30 cellular contexts compared by ENCODE assay signal in the genomic region with DNA sequence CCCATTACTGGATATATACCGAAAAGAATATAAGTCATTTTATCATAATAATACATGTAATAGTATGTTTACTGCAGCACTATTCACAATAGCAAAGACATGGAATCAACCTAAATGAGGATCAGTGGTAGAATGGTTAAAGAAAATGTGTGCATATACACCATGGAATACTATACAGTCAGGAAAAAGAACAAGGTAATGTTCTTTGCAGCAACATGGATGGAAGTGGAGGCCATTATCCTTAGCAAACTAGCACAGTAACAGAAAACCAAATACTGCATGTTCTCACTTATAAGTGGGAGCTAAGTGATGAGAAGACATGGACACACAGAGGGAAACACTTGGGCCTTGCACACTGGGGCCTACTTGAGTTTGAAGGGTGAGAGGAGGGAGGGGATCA.
DNase-seq lines count a peak whose midpoint lies in the region; ATAC-seq, FAIRE-seq and TF ChIP-seq lines count a peak whose summit lies in the region.
"Had no signal": no experiment of that assay in that cellular context is flagged by ENCODE, and none has a peak within 500 bp of the region (broad histone marks: within the 10 kb centered on the region; RNA-seq: fewer than 3 reads in every experiment).

No MANE protein-coding gene starts in this region.

- CTCF ChIA-PET in HEK293 (lab: Yijun Ruan, JAX), result no interaction called here
- CTCF ChIA-PET in K562 (lab: Yijun Ruan, JAX; ENCODE audit: low intra/inter-chr PET ratio), result no interaction called here

- no peaks in the 10 kb centered on the region for H3K4me1 ChIP-seq in HEK293 (ENCODE audit: control insufficient read depth, insufficient read depth, low read length)
- no peaks in the 10 kb centered on the region for H3K4me1 ChIP-seq in K562 (replicated peaks in 1 of 2; ENCODE audit: control insufficient read depth in 2 of 2, insufficient read depth in 2 of 2, low read length in 2 of 2)
- H3K4me1 ChIP-seq: A549; BE2C; BLaER1; BLaER1 treated with 17β-estradiol and CSF1 and Interleukin-3, amounts not matched to agents 10 nM and 100 nM; Caco-2 had no signal

- H3K79me2 ChIP-seq in K562 (ENCODE audit: control insufficient read depth, insufficient read depth, low read length), result no peaks in the 10 kb centered on the region

- DNase-seq in K562 (ENCODE audit: extremely low read depth in 1 of 4, low spot score in 3 of 4) (no peak), NCI-H510A treated with DMSO at 0.1 percent for 48 hours (lab: John Stamatoyannopoulos, UW) (no peak)
- DNase-seq: 8988T; ACHN; AML-193; BE2C; C1 segment of cervical spinal cord; Caco-2; Calu3; CD4-positive, alpha-beta memory T cell; CD4-positive, alpha-beta T cell; CD4-positive, CD25-positive, alpha-beta regulatory T cell; CD8-positive, alpha-beta memory T cell; CD8-positive, alpha-beta T cell; COR-L47; DMS 273 treated with DMSO at 0.1 percent for 48 hours; DMS153; DMS53; DMS79; DMS79 treated with DMSO at 0.1 percent for 48 hours; DND-41; EL had no signal

- H4K20me1 ChIP-seq in K562 (replicated peaks; ENCODE audit: control insufficient read depth, insufficient read depth, low read length), result no peaks in the 10 kb centered on the region
- H4K20me1 ChIP-seq: BLaER1; BLaER1 treated with 17β-estradiol and CSF1 and Interleukin-3, amounts not matched to agents 10 nM and 100 nM had no signal

- TF ChIP-seq POLR2A in K562 (conservative IDR thresholded peaks at IDR 0.05), result no peak

- no peaks in the 10 kb centered on the region for H3K27me3 ChIP-seq in K562 (ENCODE audit: control insufficient read depth in 2 of 2, insufficient read depth in 2 of 2, low read length in 2 of 2)
- H3K27me3 ChIP-seq: BE2C had no signal

- no peak for TF ChIP-seq RAD21 in K562 (CRISPR knock-in tag; conservative IDR thresholded peaks at IDR 0.05 in 1 of 2, IDR thresholded peaks at IDR 0.05 in 1 of 2)

- no peak for FAIRE-seq in K562 (lab: Jason Lieb, UNC)
- FAIRE-seq: A204.1 had no signal

- no peak for TF ChIP-seq EP300 in K562 (IDR thresholded peaks at IDR 0.05; ENCODE audit: low read length)

- H3K9ac ChIP-seq in K562 (ENCODE audit: insufficient read depth in 1 of 2, low read depth in 2 of 2, low read length in 2 of 2), result no peak overlapping the region
- H3K9ac ChIP-seq: BLaER1; BLaER1 treated with 17β-estradiol and CSF1 and Interleukin-3, amounts not matched to agents 10 nM and 100 nM had no signal

- H3K4me2 ChIP-seq in K562 (ENCODE audit: insufficient read depth, low read length), result no peak overlapping the region
- H3K4me2 ChIP-seq: A549; BLaER1; BLaER1 treated with 17β-estradiol and CSF1 and Interleukin-3, amounts not matched to agents 10 nM and 100 nM had no signal

- H3K27ac ChIP-seq in HEK293 (ENCODE audit: extremely low read depth, low read depth, low read length) (no peak overlapping the region), K562 (ENCODE audit: extremely low read depth, low read depth, low read length) (no peak overlapping the region)
- H3K27ac ChIP-seq: 22Rv1; A549; BLaER1; BLaER1 treated with 17β-estradiol and CSF1 and Interleukin-3, amounts not matched to agents 10 nM and 100 nM; C4-2B had no signal

- intact Hi-C loops in K562 (cut with micrococcal nuclease), result no loop called here

- TF ChIP-seq CTCF in HEK293 (tag by site-specific recombination; IDR thresholded peaks at IDR 0.05) (no peak), K562 (IDR thresholded peaks at IDR 0.05 in 2 of 3, conservative IDR thresholded peaks at IDR 0.05 in 1 of 3; ENCODE audit: insufficient read depth in 2 of 3, low read depth in 1 of 3, low read length in 3 of 3) (no peak)

- POLR2A ChIA-PET in HEK293 (lab: Yijun Ruan, JAX) (no interaction called here), K562 (lab: Yijun Ruan, JAX) (no interaction called here)

- H3K4me3 ChIP-seq in HEK293 (ENCODE audit: low read depth, low read length), result no peak overlapping the region
- H3K4me3 ChIP-seq in K562, result no peak overlapping the region
- H3K4me3 ChIP-seq: A549; BLaER1; BLaER1 treated with 17β-estradiol and CSF1 and Interleukin-3, amounts not matched to agents 10 nM and 100 nM had no signal

- H3K36me3 ChIP-seq in HEK293 (ENCODE audit: control insufficient read depth in 2 of 2, insufficient read depth in 1 of 2, low read length in 2 of 2) (no peaks in the 10 kb centered on the region; a peak in 1 of 3 replicates), K562 (ENCODE audit: control insufficient read depth, insufficient read depth, low read length) (no peaks in the 10 kb centered on the region)
- H3K36me3 ChIP-seq: BE2C; BLaER1; BLaER1 treated with 17β-estradiol and CSF1 and Interleukin-3, amounts not matched to agents 10 nM and 100 nM had no signal

- peaks cover 2% of the 10 kb centered on the region for H3K9me3 ChIP-seq in HEK293 (ENCODE audit: control insufficient read depth, insufficient read depth, low read depth, low read length)
- no peaks in the 10 kb centered on the region for H3K9me3 ChIP-seq in K562 (replicated peaks; ENCODE audit: control insufficient read depth, insufficient read depth, low read depth, low read length)
- H3K9me3 ChIP-seq: A549, BE2C, Caco-2 had no signal

- no peak for ATAC-seq in K562
- ATAC-seq in HG03135 (IDR thresholded peaks at IDR 0.05; ENCODE audit: unreplicated experiment), result no peak
- ATAC-seq: A549; CD8-positive, alpha-beta T cell had no signal

- no peaks in the 10 kb centered on the region for H3K9me1 ChIP-seq in K562 (ENCODE audit: control insufficient read depth, insufficient read depth, low read length)

- no TSS peak for BruUV-seq in K562 (replicated peaks; lab: Mats Ljungman, UMichigan)

- in situ Hi-C loops in K562 (cut with MboI), result no loop called here

- no peak overlapping the region for H2AFZ ChIP-seq in K562 (ENCODE audit: low read depth, low read length)

- whole genome bisulfite sequencing in K562 (ENCODE audit: insufficient coverage, low coverage, missing lambda C conversion rate), result 0% methylated on average over 1 of the region's 1 CpG

TF ChIP-seq in HEK293, 187 proteins besides CTCF, POLR2A, EP300 and RAD21 (continues in another document):
- TF ChIP-seq ZNF146 (tag by site-specific recombination; IDR thresholded peaks at IDR 0.05) (peak; percentile 93), ZSCAN23 (tag by site-specific recombination; IDR thresholded peaks at IDR 0.05) (no peak), ZNF112 (tag by site-specific recombination; IDR thresholded peaks at IDR 0.05) (no peak), ZNF654 (tag by site-specific recombination; IDR thresholded peaks at IDR 0.05; ENCODE audit: low read depth) (no peak), ZFP69B (tag by site-specific recombination; IDR thresholded peaks at IDR 0.05) (no peak), ZNF292 (tag by site-specific recombination; IDR thresholded peaks at IDR 0.05; ENCODE audit: borderline replicate concordance, low read depth) (no peak)
- TF ChIP-seq, protein P1, sequence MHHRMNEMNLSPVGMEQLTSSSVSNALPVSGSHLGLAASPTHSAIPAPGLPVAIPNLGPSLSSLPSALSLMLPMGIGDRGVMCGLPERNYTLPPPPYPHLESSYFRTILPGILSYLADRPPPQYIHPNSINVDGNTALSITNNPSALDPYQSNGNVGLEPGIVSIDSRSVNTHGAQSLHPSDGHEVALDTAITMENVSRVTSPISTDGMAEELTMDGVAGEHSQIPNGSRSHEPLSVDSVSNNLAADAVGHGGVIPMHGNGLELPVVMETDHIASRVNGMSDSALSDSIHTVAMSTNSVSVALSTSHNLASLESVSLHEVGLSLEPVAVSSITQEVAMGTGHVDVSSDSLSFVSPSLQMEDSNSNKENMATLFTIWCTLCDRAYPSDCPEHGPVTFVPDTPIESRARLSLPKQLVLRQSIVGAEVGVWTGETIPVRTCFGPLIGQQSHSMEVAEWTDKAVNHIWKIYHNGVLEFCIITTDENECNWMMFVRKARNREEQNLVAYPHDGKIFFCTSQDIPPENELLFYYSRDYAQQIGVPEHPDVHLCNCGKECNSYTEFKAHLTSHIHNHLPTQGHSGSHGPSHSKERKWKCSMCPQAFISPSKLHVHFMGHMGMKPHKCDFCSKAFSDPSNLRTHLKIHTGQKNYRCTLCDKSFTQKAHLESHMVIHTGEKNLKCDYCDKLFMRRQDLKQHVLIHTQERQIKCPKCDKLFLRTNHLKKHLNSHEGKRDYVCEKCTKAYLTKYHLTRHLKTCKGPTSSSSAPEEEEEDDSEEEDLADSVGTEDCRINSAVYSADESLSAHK (tag by site-specific recombination; IDR thresholded peaks at IDR 0.05), result no peak

TF ChIP-seq in K562, 482 proteins besides CTCF, POLR2A, EP300 and RAD21:
- TF ChIP-seq RBM25 (IDR thresholded peaks at IDR 0.05; ENCODE audit: low read depth, low read length, severe bottlenecking) (peak; percentile 40), KDM2B (CRISPR knock-in tag; IDR thresholded peaks at IDR 0.05) (no peak), MAFG (tag; conservative IDR thresholded peaks at IDR 0.05) (no peak), CC2D1A (IDR thresholded peaks at IDR 0.05) (no peak), ZNF253 (CRISPR knock-in tag; conservative IDR thresholded peaks at IDR 0.05) (no peak), CBX3 (IDR thresholded peaks at IDR 0.05; ENCODE audit: borderline replicate concordance in 1 of 2, low read length in 2 of 2) (no peak), RFX1 (IDR thresholded peaks at IDR 0.05) (no peak), ESRRB (CRISPR knock-in tag; IDR thresholded peaks at IDR 0.05; ENCODE audit: borderline replicate concordance) (no peak), HNRNPUL1 (IDR thresholded peaks at IDR 0.05; ENCODE audit: low read length) (no peak), ZNF146 (CRISPR knock-in tag; IDR thresholded peaks at IDR 0.05; ENCODE audit: unreplicated experiment) (peak; percentile 64), ZNF79 (CRISPR knock-in tag; IDR thresholded peaks at IDR 0.05; ENCODE audit: low read depth) (no peak)
- TF ChIP-seq, protein P2, sequence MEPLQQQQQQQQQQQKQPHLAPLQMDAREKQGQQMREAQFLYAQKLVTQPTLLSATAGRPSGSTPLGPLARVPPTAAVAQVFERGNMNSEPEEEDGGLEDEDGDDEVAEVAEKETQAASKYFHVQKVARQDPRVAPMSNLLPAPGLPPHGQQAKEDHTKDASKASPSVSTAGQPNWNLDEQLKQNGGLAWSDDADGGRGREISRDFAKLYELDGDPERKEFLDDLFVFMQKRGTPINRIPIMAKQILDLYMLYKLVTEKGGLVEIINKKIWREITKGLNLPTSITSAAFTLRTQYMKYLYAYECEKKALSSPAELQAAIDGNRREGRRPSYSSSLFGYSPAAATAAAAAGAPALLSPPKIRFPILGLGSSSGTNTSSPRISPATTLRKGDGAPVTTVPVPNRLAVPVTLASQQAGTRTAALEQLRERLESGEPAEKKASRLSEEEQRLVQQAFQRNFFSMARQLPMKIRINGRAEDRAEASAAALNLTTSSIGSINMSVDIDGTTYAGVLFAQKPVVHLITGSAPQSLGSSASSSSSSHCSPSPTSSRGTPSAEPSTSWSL (CRISPR knock-in tag; IDR thresholded peaks at IDR 0.05; ENCODE audit: borderline replicate concordance), result no peak

Comparison
In these comparisons a context has a peak if more than half of its experiments do, and no peak if none do; other contexts are left out.
1. Of the 44 proteins assayed by ChIP-seq in both K562 and HEK293: peak only in K562: none; only in HEK293: none; in both: ZNF146; in neither: 43.